Comparison of ENCODE assay signal across 8 cellular contexts in genomic region chr3:46987485-46988401, GRCh38. TPM values are rescaled to one million over a fixed set of nuclear protein-coding genes. Genes with fewer than 3 reads are reported as not detected.
A peak's percentile ranks its signal among the peaks of the same experiment; 100 is the strongest.
DNase-seq lines count a peak whose midpoint lies in the region; ATAC-seq and TF ChIP-seq lines count a peak whose summit lies in the region.

No MANE protein-coding gene starts in this region.

- H3K36me3 ChIP-seq in DND-41 (ENCODE audit: insufficient read depth, low read length) (peaks cover 54% of the 10 kb centered on the region), Karpas-422 (ENCODE audit: insufficient read depth, low read length) (peaks cover 16% of the 10 kb centered on the region)

- no peak for TF ChIP-seq CTCF in DND-41 (IDR thresholded peaks at IDR 0.05; ENCODE audit: borderline replicate concordance, extremely low read depth, low read length, poor library complexity, severe bottlenecking)

- H3K9me3 ChIP-seq in DND-41 (ENCODE audit: insufficient read depth, low read length, severe bottlenecking): no peaks in the 10 kb centered on the region
- no peaks in the 10 kb centered on the region for H3K9me3 ChIP-seq in Karpas-422 (ENCODE audit: low read length)

- DNase-seq in DND-41: peak; percentile 95
- peak; percentile 84 for DNase-seq in Karpas-422
- peak; percentile 94 for DNase-seq in activated CD4-positive, alpha-beta memory T cell treated with anti-CD3 and anti-CD28 coated beads for 36 hours
- DNase-seq in stimulated activated CD4-positive, alpha-beta T cell treated with anti-CD3 and anti-CD28 coated beads, Interleukin-12 subunit alpha, Interleukin-12 subunit beta, amount 100 ng/mL, for 4 hours: peak; percentile 77
- no peak for DNase-seq in midbrain (lab: John Stamatoyannopoulos, UW)
- no peak for DNase-seq in NCI-H1417 treated with DMSO at 0.1 percent for 48 hours (lab: John Stamatoyannopoulos, UW)

- peak overlapping the region; percentile 94 for H3K27ac ChIP-seq in DND-41 (ENCODE audit: low read length)
- peak overlapping the region; percentile 84 for H3K27ac ChIP-seq in Karpas-422 (ENCODE audit: low read length)

- H2AFZ ChIP-seq in DND-41 (ENCODE audit: low read depth, low read length): peak overlapping the region; percentile 58
- no peak overlapping the region for H2AFZ ChIP-seq in Karpas-422 (ENCODE audit: low read length)

- ATAC-seq in DND-41 (ENCODE audit: insufficient read depth, low read depth): peak; percentile 92
- peak; percentile 65 for ATAC-seq in GM21717 (IDR thresholded peaks at IDR 0.05; ENCODE audit: unreplicated experiment)
- peak; percentile 72 for ATAC-seq in esophagus mucosa

- no peaks in the 10 kb centered on the region for H3K27me3 ChIP-seq in DND-41 (ENCODE audit: insufficient read depth, low read length, poor library complexity)
- no peaks in the 10 kb centered on the region for H3K27me3 ChIP-seq in Karpas-422 (ENCODE audit: low read length)

- no peaks in the 10 kb centered on the region for H3K9me2 ChIP-seq in Karpas-422 (replicated peaks; ENCODE audit: insufficient read depth, low read length)

- H4K20me1 ChIP-seq in DND-41 (ENCODE audit: insufficient read depth, low read length) (peaks cover 13% of the 10 kb centered on the region), Karpas-422 (ENCODE audit: insufficient read depth, low read depth, low read length) (peaks cover 18% of the 10 kb centered on the region; the same call in 1 of the 2 replicates)

- peaks cover 7% of the 10 kb centered on the region for H3K36me3 Mint-ChIP-seq in activated CD4-positive, alpha-beta memory T cell treated with anti-CD3 and anti-CD28 coated beads for 36 hours

- H3K4me2 ChIP-seq in DND-41 (ENCODE audit: insufficient read depth, low read length) (peak overlapping the region; percentile 54), Karpas-422 (ENCODE audit: low read depth, low read length, poor library complexity, severe bottlenecking) (peak overlapping the region; percentile 46)

- intact Hi-C loops in activated CD4-positive, alpha-beta memory T cell treated with anti-CD3 and anti-CD28 coated beads for 36 hours (cut with micrococcal nuclease): loop anchor here (1.0 kb wide), 1 partner anchor 8 kb away; the partner anchor contains the start of gene NBEAL2

- H3K79me2 ChIP-seq in DND-41 (ENCODE audit: insufficient read depth, low read length) (peaks cover 50% of the 10 kb centered on the region), Karpas-422 (ENCODE audit: low read length) (peaks cover 52% of the 10 kb centered on the region)

- H3K27ac Mint-ChIP-seq in activated CD4-positive, alpha-beta memory T cell treated with anti-CD3 and anti-CD28 coated beads for 36 hours: peak overlapping the region; percentile 96

- H3K27me3 Mint-ChIP-seq in activated CD4-positive, alpha-beta memory T cell treated with anti-CD3 and anti-CD28 coated beads for 36 hours: no peaks in the 10 kb centered on the region

- H3K4me3 Mint-ChIP-seq in activated CD4-positive, alpha-beta memory T cell treated with anti-CD3 and anti-CD28 coated beads for 36 hours: peak overlapping the region; percentile 79

- no peaks in the 10 kb centered on the region for H3K9me3 Mint-ChIP-seq in activated CD4-positive, alpha-beta memory T cell treated with anti-CD3 and anti-CD28 coated beads for 36 hours

- POLR2A ChIA-PET in activated CD4-positive, alpha-beta memory T cell treated with anti-CD3 and anti-CD28 coated beads for 36 hours (lab: Charles Lee): interaction anchor here (1.0 to 2.1 kb wide), 5 partner anchors 9 to 392 kb away, joined by 3 to 18 read pairs (median 4); partner anchors contain the start of gene NBEAL2

- H3K4me3 ChIP-seq in DND-41 (ENCODE audit: low read depth in 1 of 2, low read length in 2 of 2): peak overlapping the region in 1 of 2 experiments; percentile 48; a peak in 2 of 4 replicates
- H3K4me3 ChIP-seq in Karpas-422 (ENCODE audit: low read length): peak overlapping the region; percentile 19; the same call in 1 of the 2 replicates

- CTCF ChIA-PET in activated CD4-positive, alpha-beta memory T cell treated with anti-CD3 and anti-CD28 coated beads for 36 hours (lab: Charles Lee): interaction anchor here (0.9 to 1.1 kb wide), 3 partner anchors 9 to 64 kb away, joined by 3 to 4 read pairs (median 4); no protein-coding TSS in a partner anchor

- H3K4me1 ChIP-seq in DND-41 (ENCODE audit: insufficient read depth, low read length): peaks cover 56% of the 10 kb centered on the region
- peaks cover 81% of the 10 kb centered on the region for H3K4me1 ChIP-seq in Karpas-422 (ENCODE audit: low read length)

- peaks cover 73% of the 10 kb centered on the region for H3K4me1 Mint-ChIP-seq in activated CD4-positive, alpha-beta memory T cell treated with anti-CD3 and anti-CD28 coated beads for 36 hours (ENCODE audit: low read depth)

- H3K9ac ChIP-seq in DND-41 (ENCODE audit: low read depth, low read length) (peak overlapping the region; percentile 50), Karpas-422 (ENCODE audit: low read length) (peak overlapping the region; percentile 57)

RNA-seq across cellular contexts. Expression of gene NBEAL2, which starts 8.3 kb away (rescaled TPM):
- total RNA-seq in Karpas-422 (2014; rRNA removed; shearing (Covaris generic); ENCODE audit: low replicate concordance): 60.5 and 133 TPM in 2 replicates
- total RNA-seq in activated CD4-positive, alpha-beta memory T cell treated with anti-CD3 and anti-CD28 coated beads for 36 hours: 100 to 1,000 TPM; 114 to 117 TPM
- 117 TPM for total RNA-seq in esophagus mucosa

RNA-seq across cellular contexts. Expression of gene CCDC12, which starts 11.2 kb away (rescaled TPM):
- 40.2 and 83.5 TPM in 2 replicates for total RNA-seq in Karpas-422 (2014; rRNA removed; shearing (Covaris generic); ENCODE audit: low replicate concordance)
- total RNA-seq in activated CD4-positive, alpha-beta memory T cell treated with anti-CD3 and anti-CD28 coated beads for 36 hours: 10 to 100 TPM; 44.3 to 49.9 TPM
- 50.2 TPM for total RNA-seq in esophagus mucosa

Comparison
In these comparisons a context has a peak if more than half of its experiments do, and no peak if none do; other contexts are left out.
1. DNase-seq: peak in DND-41 (single experiment), Karpas-422 (single experiment), activated CD4-positive, alpha-beta memory T cell treated with anti-CD3 and anti-CD28 coated beads for 36 hours (single experiment) and stimulated activated CD4-positive, alpha-beta T cell treated with anti-CD3 and anti-CD28 coated beads, Interleukin-12 subunit alpha, Interleukin-12 subunit beta, amount 100 ng/mL, for 4 hours (single experiment); none in midbrain (single experiment) and NCI-H1417 treated with DMSO at 0.1 percent for 48 hours (single experiment).
2. Peak in every context shown above with its lines, with median percentiles within 50 percentile points of each other: ATAC-seq.